Comparison of ENCODE assay signal across 1 cellular context in genomic region chr22:17770180-17771077, GRCh38.
A peak's percentile ranks its signal among the peaks of the same experiment; 100 is the strongest.
TF ChIP-seq lines count a peak whose summit lies in the region.

No MANE protein-coding gene starts in this region.

TF ChIP-seq in GM12878, 131 proteins besides CTCF, POLR2A, EP300 and RAD21:
- peak; percentile 87 for TF ChIP-seq RAD51 (IDR thresholded peaks at IDR 0.05)
- no peak for TF ChIP-seq ZNF622 (IDR thresholded peaks at IDR 0.05)
- peak in 1 of 2 experiments; percentile 27; a peak in 1 of 4 replicates for TF ChIP-seq IKZF2 (IDR thresholded peaks at IDR 0.05)
- TF ChIP-seq BHLHE40 (IDR thresholded peaks at IDR 0.05; ENCODE audit: borderline replicate concordance in 1 of 2, low read depth in 2 of 2, low read length in 1 of 2), result peak; percentile 46 to 72; a peak in 3 of 4 replicates
- peak; percentile 21; the same call in 1 of the 2 replicates for TF ChIP-seq USF2 (IDR thresholded peaks at IDR 0.05; ENCODE audit: borderline replicate concordance, low read depth, low read length)
- TF ChIP-seq ZNF24 (IDR thresholded peaks at IDR 0.05), result no peak
- peak; percentile 22; the same call in 1 of the 2 replicates for TF ChIP-seq RUNX3 (IDR thresholded peaks at IDR 0.05; ENCODE audit: low read length)
- TF ChIP-seq RELB (IDR thresholded peaks at IDR 0.05; ENCODE audit: low read depth), result peak; percentile 49; the same call in 1 of the 2 replicates
